In genomic region chr4:87019898-87020297, GRCh38 we compare ENCODE assay signal across 1 cellular context.
TF ChIP-seq lines count a peak whose summit lies in the region.

No MANE protein-coding gene starts in this region.

TF ChIP-seq in GM12878, 131 proteins besides CTCF, POLR2A, EP300 and RAD21 (continued from another document and continues in another):
- TF ChIP-seq ZBTB11 (CRISPR knock-in tag; IDR thresholded peaks at IDR 0.05) (no peak), CHD2 (IDR thresholded peaks at IDR 0.05; ENCODE audit: borderline replicate concordance, low read depth, low read length) (no peak), ZNF24 (IDR thresholded peaks at IDR 0.05) (peak; percentile 53; the same call in 1 of the 2 replicates), IKZF2 (IDR thresholded peaks at IDR 0.05) (peak; percentile 79 to 81; a peak in 3 of 4 replicates), MTA2 (IDR thresholded peaks at IDR 0.05; ENCODE audit: low read depth) (peak; percentile 90), ZBTB4 (CRISPR knock-in tag; IDR thresholded peaks at IDR 0.05) (no peak), CEBPZ (IDR thresholded peaks at IDR 0.05; ENCODE audit: low read depth, low read length) (no peak), ZBTB40 (IDR thresholded peaks at IDR 0.05; ENCODE audit: borderline replicate concordance) (peak; percentile 83; the same call in 1 of the 2 replicates), BHLHE40 (IDR thresholded peaks at IDR 0.05; ENCODE audit: borderline replicate concordance in 1 of 2, low read depth in 2 of 2, low read length in 1 of 2) (no peak; a peak in 1 of 4 replicates), CEBPB (IDR thresholded peaks at IDR 0.05; ENCODE audit: borderline replicate concordance in 1 of 2, low read depth in 2 of 2, low read length in 2 of 2) (no peak), HCFC1 (IDR thresholded peaks at IDR 0.05; ENCODE audit: low read length) (no peak), MXI1 (IDR thresholded peaks at IDR 0.05; ENCODE audit: low read depth, low read length) (0 out of 2 replicates have a peak, but pooled peaks have one; percentile 23), ZNF592 (IDR thresholded peaks at IDR 0.05) (no peak), MEF2B (IDR thresholded peaks at IDR 0.05; ENCODE audit: partially characterized antibody, poor library complexity, severe bottlenecking) (peak; percentile 97), HDGF (IDR thresholded peaks at IDR 0.05) (no peak), ATF7 (IDR thresholded peaks at IDR 0.05; ENCODE audit: low read depth) (peak; percentile 74), EED (IDR thresholded peaks at IDR 0.05; ENCODE audit: low read depth) (no peak), BCL3 (IDR thresholded peaks at IDR 0.05; ENCODE audit: borderline replicate concordance, insufficient read depth, low read depth, low read length, poor library complexity, severe bottlenecking) (peak; percentile 35), RELB (IDR thresholded peaks at IDR 0.05; ENCODE audit: low read depth) (peak; percentile 73; the same call in 1 of the 2 replicates), DPF2 (IDR thresholded peaks at IDR 0.05) (0 out of 2 replicates have a peak, but pooled peaks have one; percentile 44), ZNF687 (IDR thresholded peaks at IDR 0.05) (peak; percentile 21; the same call in 1 of the 2 replicates), CREM (IDR thresholded peaks at IDR 0.05; ENCODE audit: low read depth) (no peak), ESRRA (IDR thresholded peaks at IDR 0.05; ENCODE audit: low read length) (no peak), SMC3 (IDR thresholded peaks at IDR 0.05; ENCODE audit: borderline replicate concordance, low read length) (no peak; the same call in 1 of the 2 replicates)
